1 cellular context compared by ENCODE assay signal in genomic region chr1:41044197-41044596, GRCh38.
TF ChIP-seq lines count a peak whose summit lies in the region.

No MANE protein-coding gene starts in this region.

TF ChIP-seq in SK-N-SH, 30 proteins besides CTCF, POLR2A, EP300 and RAD21 (continued from another document):
- no peak for TF ChIP-seq USF1 (IDR thresholded peaks at IDR 0.05; ENCODE audit: borderline replicate concordance, low read depth)
- no peak for TF ChIP-seq ELF1 (IDR thresholded peaks at IDR 0.05)
- no peak for TF ChIP-seq GABPA (IDR thresholded peaks at IDR 0.05; ENCODE audit: low read depth)
- TF ChIP-seq TCF12 (IDR thresholded peaks at IDR 0.05) = no peak
